8 cellular contexts compared by ENCODE assay signal in the genomic region with DNA sequence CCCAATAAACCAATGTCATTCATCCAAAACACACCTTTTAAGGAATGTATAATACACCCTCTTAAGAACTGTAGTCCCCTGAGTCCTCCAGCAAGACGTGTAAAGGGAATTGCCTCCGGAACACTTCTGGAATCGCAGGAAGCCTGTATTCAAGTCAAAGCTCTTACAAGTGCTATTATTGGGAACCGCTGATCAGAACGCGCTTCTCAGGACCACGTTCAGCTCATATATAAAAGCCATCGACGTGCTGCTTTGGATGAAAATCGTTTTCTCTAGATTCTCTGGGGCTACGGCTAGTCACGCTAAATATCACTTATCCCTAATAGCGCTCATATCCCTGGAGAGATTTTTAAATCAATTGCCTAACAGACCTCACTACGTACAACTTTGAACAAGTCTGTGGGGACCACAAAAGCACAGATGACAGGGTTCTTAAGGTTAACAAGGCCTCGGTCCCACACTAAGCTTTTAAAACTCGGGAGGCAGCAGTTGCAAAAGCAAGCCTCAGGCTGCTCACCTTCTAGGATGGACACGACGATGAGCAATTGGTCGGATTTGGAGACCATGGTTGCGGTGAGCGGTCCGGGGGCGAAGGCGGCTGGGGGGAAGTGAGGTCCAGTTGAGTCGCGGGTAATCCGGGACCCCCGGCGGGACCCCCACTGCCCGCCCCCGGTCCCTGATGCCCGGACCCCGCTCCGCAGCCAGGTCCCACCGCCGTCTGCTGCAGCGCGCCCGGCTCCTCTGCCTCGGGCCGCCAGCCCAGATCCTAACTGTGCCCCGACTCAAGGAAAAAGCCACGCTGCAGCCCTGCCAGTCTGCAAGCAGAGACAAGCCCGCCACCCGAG. TPM values are rescaled to one million over a fixed set of nuclear protein-coding genes. Genes with fewer than 3 reads are reported as not detected.
DNase-seq lines count a peak whose midpoint lies in the region; ATAC-seq and TF ChIP-seq lines count a peak whose summit lies in the region.

No MANE protein-coding gene starts in this region.

- H3K9ac ChIP-seq in neural progenitor cell, result peak overlapping the region; percentile 65

- H3K9me3 Mint-ChIP-seq in neural progenitor cell, result no peaks in the 10 kb centered on the region

- H4K20me1 ChIP-seq in neural progenitor cell (ENCODE audit: low read depth), result peaks cover 3% of the 10 kb centered on the region

- H3K4me2 ChIP-seq in neural progenitor cell, result peak overlapping the region; percentile 94

- no peaks in the 10 kb centered on the region for H3K27me3 Mint-ChIP-seq in neural progenitor cell (ENCODE audit: insufficient read depth, low read depth)

- peak overlapping the region; percentile 84 for H3K27ac ChIP-seq in VCaP
- H3K27ac ChIP-seq in neural progenitor cell, result no peak overlapping the region

- no peaks in the 10 kb centered on the region for H3K27me3 ChIP-seq in neural progenitor cell

- H3K27ac Mint-ChIP-seq in neural progenitor cell, result no peak overlapping the region

- no peaks in the 10 kb centered on the region for H3F3A ChIP-seq in neural progenitor cell (ENCODE audit: low read depth)

- H3K36me3 ChIP-seq in neural progenitor cell, result no peaks in the 10 kb centered on the region

- H3K4me3 Mint-ChIP-seq in neural progenitor cell, result no peak overlapping the region

- peaks cover 3% of the 10 kb centered on the region for H3K36me3 Mint-ChIP-seq in neural progenitor cell

- H3K4me1 Mint-ChIP-seq in neural progenitor cell, result peaks cover 5% of the 10 kb centered on the region

- peaks cover 43% of the 10 kb centered on the region for H3K79me2 ChIP-seq in neural progenitor cell (ENCODE audit: low read depth)

- peak; percentile 14 for ATAC-seq in GM21447 (IDR thresholded peaks at IDR 0.05; ENCODE audit: unreplicated experiment)

- DNase-seq in NCI-H2081 (lab: John Stamatoyannopoulos, UW), result peak; percentile 17 to 34
- no peak for DNase-seq in NCI-H2081 treated with DMSO at 0.1 percent for 48 hours (lab: John Stamatoyannopoulos, UW)
- DNase-seq in HT1080 (ENCODE audit: low read depth), result peak; percentile 18
- DNase-seq in fibroblast of the conjunctiva (ENCODE audit: low read depth), result peak; percentile 6
- peak; percentile 46 for DNase-seq in neural progenitor cell (ENCODE audit: low spot score)
- no peak for DNase-seq in ureter (ENCODE audit: low spot score)

- H3K4me3 ChIP-seq in neural progenitor cell, result peak overlapping the region; percentile 87

- no peak for TF ChIP-seq CTCF in VCaP (conservative IDR thresholded peaks at IDR 0.05)
- TF ChIP-seq CTCF in neural progenitor cell (IDR thresholded peaks at IDR 0.05), result no peak

- H3K9me3 ChIP-seq in neural progenitor cell (ENCODE audit: low read depth), result no peaks in the 10 kb centered on the region

- peaks cover 17% of the 10 kb centered on the region for H3K4me1 ChIP-seq in neural progenitor cell

- peak overlapping the region; percentile 84 for H2AFZ ChIP-seq in neural progenitor cell (replicated peaks)

RNA-seq across cellular contexts. Expression of a gene that starts 0.5 kb away (rescaled TPM):
- 10.2 and 12.4 TPM in 2 replicates for total RNA-seq in HT1080 (2014; rRNA removed; shearing (Covaris generic))
- polyA plus RNA-seq in HT1080 (2015; cell fraction: cytosol; rRNA removed), result 15.0 and 18.7 TPM in 2 replicates
- 17.0 and 20.6 TPM in 2 replicates for polyA plus RNA-seq in HT1080 (2015; cell fraction: nucleus; rRNA removed)
- total RNA-seq in neural progenitor cell (ENCODE audit: low replicate concordance) (25.2 and 38.5 TPM in 2 replicates), ureter (29.4 TPM)

Comparison
In these comparisons a context has a peak if more than half of its experiments do, and no peak if none do; other contexts are left out.
1. DNase-seq: peak in NCI-H2081 (2 of 2), HT1080 (single experiment), fibroblast of the conjunctiva (single experiment) and neural progenitor cell (single experiment); none in NCI-H2081 treated with DMSO at 0.1 percent for 48 hours (single experiment) and ureter (single experiment).